1 cellular context compared by ENCODE assay signal in the genomic region with DNA sequence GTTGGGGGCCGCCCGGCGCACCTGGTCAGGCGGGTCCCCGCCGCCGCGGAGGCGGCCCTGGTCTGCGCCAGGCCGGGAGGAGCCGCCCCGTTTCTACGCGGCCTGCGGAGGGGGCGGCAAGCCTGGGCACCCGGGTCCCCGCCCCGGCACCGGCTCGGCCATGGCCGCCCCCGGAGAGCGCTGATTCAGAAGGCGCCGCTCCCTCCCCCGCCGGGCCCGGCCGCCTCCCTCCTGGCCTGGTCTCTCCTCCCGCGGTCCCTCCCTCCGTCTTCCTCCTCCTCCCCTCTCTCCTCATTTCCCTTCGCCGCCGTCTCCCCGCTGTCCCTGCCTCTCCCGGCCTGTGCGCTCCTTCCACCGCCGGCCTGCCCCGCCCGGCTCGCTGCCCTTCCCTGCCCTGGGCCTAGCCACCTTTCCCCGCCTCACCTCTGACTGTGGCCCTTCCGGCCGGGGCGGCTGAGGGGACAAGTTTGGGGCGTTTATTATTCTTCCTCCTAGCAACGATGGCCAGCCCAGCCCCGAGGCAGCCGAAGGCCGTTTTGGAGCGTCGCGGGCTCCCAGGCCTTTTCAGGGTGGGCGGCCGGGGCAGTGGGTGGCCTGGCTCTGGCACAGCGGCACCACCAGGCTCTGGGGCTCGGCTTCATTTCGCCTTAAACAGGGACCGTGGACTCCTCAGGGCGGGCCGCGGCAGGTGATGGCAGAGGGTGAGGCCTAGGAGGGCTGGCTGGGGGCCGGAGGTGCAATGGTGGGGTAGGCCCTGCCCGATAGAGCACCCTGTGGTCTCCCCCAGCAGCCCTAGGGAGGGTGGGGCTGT.
TF ChIP-seq lines count a peak whose summit lies in the region.

No MANE protein-coding gene starts in this region.

TF ChIP-seq in HEK293, 187 proteins besides CTCF, POLR2A, EP300 and RAD21 (continued from another document):
- TF ChIP-seq, protein P1, sequence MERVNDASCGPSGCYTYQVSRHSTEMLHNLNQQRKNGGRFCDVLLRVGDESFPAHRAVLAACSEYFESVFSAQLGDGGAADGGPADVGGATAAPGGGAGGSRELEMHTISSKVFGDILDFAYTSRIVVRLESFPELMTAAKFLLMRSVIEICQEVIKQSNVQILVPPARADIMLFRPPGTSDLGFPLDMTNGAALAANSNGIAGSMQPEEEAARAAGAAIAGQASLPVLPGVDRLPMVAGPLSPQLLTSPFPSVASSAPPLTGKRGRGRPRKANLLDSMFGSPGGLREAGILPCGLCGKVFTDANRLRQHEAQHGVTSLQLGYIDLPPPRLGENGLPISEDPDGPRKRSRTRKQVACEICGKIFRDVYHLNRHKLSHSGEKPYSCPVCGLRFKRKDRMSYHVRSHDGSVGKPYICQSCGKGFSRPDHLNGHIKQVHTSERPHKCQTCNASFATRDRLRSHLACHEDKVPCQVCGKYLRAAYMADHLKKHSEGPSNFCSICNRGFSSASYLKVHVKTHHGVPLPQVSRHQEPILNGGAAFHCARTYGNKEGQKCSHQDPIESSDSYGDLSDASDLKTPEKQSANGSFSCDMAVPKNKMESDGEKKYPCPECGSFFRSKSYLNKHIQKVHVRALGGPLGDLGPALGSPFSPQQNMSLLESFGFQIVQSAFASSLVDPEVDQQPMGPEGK (tag by site-specific recombination; IDR thresholded peaks at IDR 0.05), result peak; percentile 90
- no peak for TF ChIP-seq ZNF394 (tag by site-specific recombination; IDR thresholded peaks at IDR 0.05; ENCODE audit: borderline replicate concordance)
- no peak for TF ChIP-seq SCRT2 (tag by site-specific recombination; IDR thresholded peaks at IDR 0.05)
- no peak for TF ChIP-seq ZNF549 (tag by site-specific recombination; IDR thresholded peaks at IDR 0.05)
- TF ChIP-seq, protein P2, sequence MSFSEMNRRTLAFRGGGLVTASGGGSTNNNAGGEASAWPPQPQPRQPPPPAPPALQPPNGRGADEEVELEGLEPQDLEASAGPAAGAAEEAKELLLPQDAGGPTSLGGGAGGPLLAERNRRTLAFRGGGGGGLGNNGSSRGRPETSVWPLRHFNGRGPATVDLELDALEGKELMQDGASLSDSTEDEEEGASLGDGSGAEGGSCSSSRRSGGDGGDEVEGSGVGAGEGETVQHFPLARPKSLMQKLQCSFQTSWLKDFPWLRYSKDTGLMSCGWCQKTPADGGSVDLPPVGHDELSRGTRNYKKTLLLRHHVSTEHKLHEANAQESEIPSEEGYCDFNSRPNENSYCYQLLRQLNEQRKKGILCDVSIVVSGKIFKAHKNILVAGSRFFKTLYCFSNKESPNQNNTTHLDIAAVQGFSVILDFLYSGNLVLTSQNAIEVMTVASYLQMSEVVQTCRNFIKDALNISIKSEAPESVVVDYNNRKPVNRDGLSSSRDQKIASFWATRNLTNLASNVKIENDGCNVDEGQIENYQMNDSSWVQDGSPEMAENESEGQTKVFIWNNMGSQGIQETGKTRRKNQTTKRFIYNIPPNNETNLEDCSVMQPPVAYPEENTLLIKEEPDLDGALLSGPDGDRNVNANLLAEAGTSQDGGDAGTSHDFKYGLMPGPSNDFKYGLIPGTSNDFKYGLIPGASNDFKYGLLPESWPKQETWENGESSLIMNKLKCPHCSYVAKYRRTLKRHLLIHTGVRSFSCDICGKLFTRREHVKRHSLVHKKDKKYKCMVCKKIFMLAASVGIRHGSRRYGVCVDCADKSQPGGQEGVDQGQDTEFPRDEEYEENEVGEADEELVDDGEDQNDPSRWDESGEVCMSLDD (tag by site-specific recombination; IDR thresholded peaks at IDR 0.05), result peak; percentile 53; the same call in 1 of the 2 replicates
- TF ChIP-seq ZNF791 (tag by site-specific recombination; IDR thresholded peaks at IDR 0.05), result no peak
- TF ChIP-seq ZNF548 (tag by site-specific recombination; IDR thresholded peaks at IDR 0.05), result no peak
- peak; percentile 89 for TF ChIP-seq SP3 (tag by site-specific recombination; IDR thresholded peaks at IDR 0.05)
- no peak for TF ChIP-seq ZNF169 (tag by site-specific recombination; IDR thresholded peaks at IDR 0.05)
